Comparison of ENCODE assay signal across 8 cellular contexts in genomic region chr16:72961115-72961832, GRCh38.
DNase-seq lines count a peak whose midpoint lies in the region; ATAC-seq, FAIRE-seq and TF ChIP-seq lines count a peak whose summit lies in the region.

No MANE protein-coding gene starts in this region.

- DNase-seq in DMS79 treated with DMSO at 0.1 percent for 48 hours (lab: John Stamatoyannopoulos, UW) (peak; percentile 73), NCI-H2107 treated with DMSO at 0.1 percent for 48 hours (lab: John Stamatoyannopoulos, UW; ENCODE audit: unreplicated experiment) (peak; percentile 95), bronchial epithelial cell (ENCODE audit: low read depth) (no peak), posterior vena cava (ENCODE audit: low spot score) (peak; percentile 72)
- DNase-seq in stimulated activated CD4-positive, alpha-beta T cell treated with anti-CD3 and anti-CD28 coated beads, Interleukin-2, amount 100 ng/mL, for 48 hours: no peak

- H3K36me3 ChIP-seq in bronchial epithelial cell (ENCODE audit: control insufficient read depth, insufficient read depth, low read length): peaks cover 3% of the 10 kb centered on the region

- H3K27me3 ChIP-seq in bronchial epithelial cell (ENCODE audit: control insufficient read depth, insufficient read depth, low read length): no peaks in the 10 kb centered on the region

- H3K4me3 ChIP-seq in bronchial epithelial cell (ENCODE audit: low read depth, low read length): no peak overlapping the region

- ATAC-seq in GM19395 (IDR thresholded peaks at IDR 0.05; ENCODE audit: unreplicated experiment) (no peak), HG02938 (IDR thresholded peaks at IDR 0.05; ENCODE audit: unreplicated experiment) (no peak), GM18909 (IDR thresholded peaks at IDR 0.05; ENCODE audit: poor library complexity, unreplicated experiment) (no peak)

- FAIRE-seq in bronchial epithelial cell (lab: Jason Lieb, UNC): no peak

- peak; percentile 14 for TF ChIP-seq CTCF in bronchial epithelial cell (IDR thresholded peaks at IDR 0.05; ENCODE audit: insufficient read depth, low read length, severe bottlenecking)

- intact Hi-C loops in posterior vena cava (cut with DNase I): no loop called here

Comparison
In these comparisons a context has a peak if more than half of its experiments do, and no peak if none do; other contexts are left out.
1. DNase-seq: peak in DMS79 treated with DMSO at 0.1 percent for 48 hours (single experiment), NCI-H2107 treated with DMSO at 0.1 percent for 48 hours (single experiment) and posterior vena cava (single experiment); none in bronchial epithelial cell (single experiment) and stimulated activated CD4-positive, alpha-beta T cell treated with anti-CD3 and anti-CD28 coated beads, Interleukin-2, amount 100 ng/mL, for 48 hours (0 of 2).